Comparison of ENCODE assay signal across 1 cellular context in genomic region chr11:114308689-114309089, GRCh38.
TF ChIP-seq lines count a peak whose summit lies in the region.

No MANE protein-coding gene starts in this region.

TF ChIP-seq in HepG2, 621 proteins besides CTCF, POLR2A, EP300 and RAD21:
- no peak for TF ChIP-seq NFAT5 (CRISPR knock-in tag; IDR thresholded peaks at IDR 0.05)
- TF ChIP-seq ARNT2 (CRISPR knock-in tag; IDR thresholded peaks at IDR 0.05; ENCODE audit: low read depth): no peak
- no peak for TF ChIP-seq ZUFSP (CRISPR knock-in tag; IDR thresholded peaks at IDR 0.05; ENCODE audit: borderline replicate concordance)
- no peak for TF ChIP-seq NCOA2 (CRISPR knock-in tag; IDR thresholded peaks at IDR 0.05)
- no peak for TF ChIP-seq MTA3 (CRISPR knock-in tag; IDR thresholded peaks at IDR 0.05)
- TF ChIP-seq ZSCAN5A (CRISPR knock-in tag; IDR thresholded peaks at IDR 0.05; ENCODE audit: borderline replicate concordance): no peak
- no peak for TF ChIP-seq SIN3A (IDR thresholded peaks at IDR 0.05; ENCODE audit: borderline replicate concordance, low read depth, low read length)
- TF ChIP-seq NFIB (CRISPR knock-in tag; IDR thresholded peaks at IDR 0.05; ENCODE audit: borderline replicate concordance): no peak
- no peak for TF ChIP-seq PBX3 (CRISPR knock-in tag; IDR thresholded peaks at IDR 0.05; ENCODE audit: borderline replicate concordance)
- no peak for TF ChIP-seq KIAA2018 (CRISPR knock-in tag; IDR thresholded peaks at IDR 0.05; ENCODE audit: borderline replicate concordance)
- no peak for TF ChIP-seq SIN3B (IDR thresholded peaks at IDR 0.05; ENCODE audit: low read length)
- TF ChIP-seq MLLT10 (CRISPR knock-in tag; IDR thresholded peaks at IDR 0.05): no peak
- no peak for TF ChIP-seq DNMT1 (CRISPR knock-in tag; IDR thresholded peaks at IDR 0.05)
- no peak for TF ChIP-seq ZFP91 (CRISPR knock-in tag; IDR thresholded peaks at IDR 0.05; ENCODE audit: borderline replicate concordance)
- no peak for TF ChIP-seq ARNTL (CRISPR knock-in tag; IDR thresholded peaks at IDR 0.05)
